In the genomic region with DNA sequence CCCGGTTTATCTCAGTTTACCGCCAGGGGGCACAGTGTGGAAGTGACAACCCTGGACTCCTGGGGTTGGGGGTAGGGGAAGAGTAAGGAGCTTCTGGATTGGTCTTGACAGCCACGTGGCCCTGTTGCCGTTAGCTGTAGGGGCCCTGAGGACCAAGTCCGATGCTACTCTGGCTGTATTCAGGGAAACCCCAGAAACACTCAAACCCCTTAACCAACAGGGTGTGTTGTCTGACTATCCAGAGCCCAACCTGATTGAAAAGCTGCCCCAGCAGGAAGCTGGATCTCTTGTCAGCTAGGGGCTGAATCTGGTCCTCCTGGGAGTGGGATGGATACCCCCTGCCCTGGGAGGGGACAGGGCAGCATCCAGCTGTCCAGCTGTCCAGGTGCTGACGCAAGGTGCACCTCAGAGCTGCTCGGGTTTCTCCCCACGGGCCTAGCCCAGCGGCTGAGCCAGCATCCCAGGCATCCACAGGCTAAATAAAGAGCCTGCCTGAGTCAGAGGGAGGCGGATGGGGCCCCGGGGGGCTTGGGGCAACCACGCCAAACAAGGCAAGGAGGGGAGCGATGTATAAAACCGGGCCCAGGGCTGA, we compare ENCODE assay signal across 8 cellular contexts. TPM values are rescaled to one million over a fixed set of nuclear protein-coding genes. Genes with fewer than 3 reads are reported as not detected.
DNase-seq lines count a peak whose midpoint lies in the region; ATAC-seq and TF ChIP-seq lines count a peak whose summit lies in the region.

No MANE protein-coding gene starts in this region.

- 43% methylated on average over 14 of the region's 14 CpGs for WGBS in hepatocyte (ENCODE audit: low lambda C conversion rate, missing lambda C conversion rate)

- peaks cover 12% of the 10 kb centered on the region for H3K79me2 ChIP-seq in hepatocyte

- peaks cover 54% of the 10 kb centered on the region for H3K27me3 ChIP-seq in hepatocyte

- H4K20me1 ChIP-seq in hepatocyte (ENCODE audit: insufficient read depth, poor library complexity, severe bottlenecking), result no peaks in the 10 kb centered on the region

- no peak overlapping the region for H3K4me2 ChIP-seq in hepatocyte

- H3K4me3 ChIP-seq in hepatocyte, result no peak overlapping the region

- no peaks in the 10 kb centered on the region for H3K9me3 ChIP-seq in hepatocyte (ENCODE audit: low read depth)

- H2AFZ ChIP-seq in hepatocyte, result no peak overlapping the region

- TF ChIP-seq CTCF in hepatocyte (IDR thresholded peaks at IDR 0.05; ENCODE audit: poor library complexity), result peak; percentile 52

- ATAC-seq in GM18502 (IDR thresholded peaks at IDR 0.05; ENCODE audit: poor library complexity, unreplicated experiment), result no peak

- DNase-seq in NCI-H446 (lab: John Stamatoyannopoulos, UW) (peak; percentile 20 to 64), NCI-H446 treated with DMSO at 0.1 percent for 48 hours (lab: John Stamatoyannopoulos, UW) (no peak), Kasumi-1 (lab: John Stamatoyannopoulos, UW) (peak; percentile 32 to 41), SK-N-DZ (ENCODE audit: low spot score) (peak; percentile 89), amniotic epithelial cell (ENCODE audit: low read depth) (peak; percentile 75), hepatocyte (ENCODE audit: low spot score) (peak; percentile 77)
- peak; percentile 19 to 54 for DNase-seq in stimulated activated CD4-positive, alpha-beta T cell treated with anti-CD3 and anti-CD28 coated beads, Interleukin-12 subunit alpha, Interleukin-12 subunit beta, amount 100 ng/mL, for 24 hours (ENCODE audit: low read depth in 2 of 2)

- no peaks in the 10 kb centered on the region for H3K36me3 ChIP-seq in hepatocyte (replicated peaks; ENCODE audit: insufficient read depth, low read depth)

- peaks cover 23% of the 10 kb centered on the region for H3K4me1 ChIP-seq in hepatocyte (ENCODE audit: insufficient read depth)

- H3K27ac ChIP-seq in hepatocyte, result no peak overlapping the region

- no peaks in the 10 kb centered on the region for H3K9me2 ChIP-seq in hepatocyte (replicated peaks; ENCODE audit: insufficient read depth)

RNA-seq across cellular contexts. Expression of a gene that starts 3.1 kb away (rescaled TPM):
- polyA plus RNA-seq in SK-N-DZ (2014; cell fraction: cytosol; rRNA removed), result 37.1 and 42.5 TPM in 2 replicates
- polyA plus RNA-seq in SK-N-DZ (2014; cell fraction: nucleus; rRNA removed), result 69.3 and 75.5 TPM in 2 replicates
- 51.3 and 76.5 TPM in 2 replicates for total RNA-seq in hepatocyte
- polyA plus RNA-seq in hepatocyte, result 67.8 and 75.6 TPM in 2 replicates

RNA-seq across cellular contexts. Expression of a gene that starts 18.7 kb away (rescaled TPM):
- 1.8 and 2.4 TPM in 2 replicates for polyA plus RNA-seq in SK-N-DZ (2014; cell fraction: cytosol; rRNA removed)
- 4.6 and 8.0 TPM in 2 replicates for polyA plus RNA-seq in SK-N-DZ (2014; cell fraction: nucleus; rRNA removed)
- not detected in 2 replicates for total RNA-seq in hepatocyte
- 0.07 TPM in 1 of 2 replicates, not detected in the other for polyA plus RNA-seq in hepatocyte

RNA-seq across cellular contexts. Expression of a gene that starts 48.0 kb away (rescaled TPM):
- 32.0 and 36.6 TPM in 2 replicates for polyA plus RNA-seq in SK-N-DZ (2014; cell fraction: cytosol; rRNA removed)
- polyA plus RNA-seq in SK-N-DZ (2014; cell fraction: nucleus; rRNA removed), result 23.0 and 30.2 TPM in 2 replicates
- 180 and 193 TPM in 2 replicates for total RNA-seq in hepatocyte
- polyA plus RNA-seq in hepatocyte, result 315 and 361 TPM in 2 replicates

RNA-seq across cellular contexts. Expression of a gene that starts 48.2 kb away (rescaled TPM):
- polyA plus RNA-seq in SK-N-DZ (2014; cell fraction: cytosol; rRNA removed), result 29.0 and 33.6 TPM in 2 replicates
- polyA plus RNA-seq in SK-N-DZ (2014; cell fraction: nucleus; rRNA removed), result 28.0 and 28.4 TPM in 2 replicates
- 7.3 and 8.0 TPM in 2 replicates for total RNA-seq in hepatocyte
- polyA plus RNA-seq in hepatocyte, result 10.4 and 12.2 TPM in 2 replicates
